Comparison of ENCODE assay signal across 17 cellular contexts in the genomic region with DNA sequence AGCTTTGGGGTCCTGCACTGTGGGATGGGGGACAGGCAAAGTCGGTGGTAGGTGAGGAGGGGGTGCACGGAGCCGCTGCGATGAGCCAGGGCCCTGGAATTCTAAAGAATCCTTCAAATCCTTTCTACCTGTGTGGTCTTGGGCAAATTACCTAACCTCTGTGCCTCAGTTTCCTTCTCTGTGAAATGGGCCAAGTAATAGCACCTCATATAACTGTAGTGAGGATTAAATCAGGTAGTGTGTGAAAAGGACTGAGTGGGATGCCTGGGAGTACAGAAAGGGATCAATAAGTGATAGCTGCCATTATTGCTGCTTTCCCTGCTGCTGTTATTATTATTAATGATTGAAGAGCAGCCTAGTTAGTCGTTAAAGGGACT. TPM values are rescaled to one million over a fixed set of nuclear protein-coding genes. Genes with fewer than 3 reads are reported as not detected.
DNase-seq lines count a peak whose midpoint lies in the region; ATAC-seq and TF ChIP-seq lines count a peak whose summit lies in the region.
"Had no signal": no experiment of that assay in that cellular context is flagged by ENCODE, and none has a peak within 500 bp of the region (broad histone marks: within the 10 kb centered on the region; RNA-seq: fewer than 3 reads in every experiment).

No MANE protein-coding gene starts in this region.

- CTCF ChIA-PET in CD4-positive, alpha-beta memory T cell (lab: Charles Lee; ENCODE audit: partially characterized antibody): interaction anchor here (1.4 to 2.1 kb wide), 2 partner anchors 18 to 251 kb away, joined by 4 to 12 read pairs; no protein-coding TSS in a partner anchor

- no peak overlapping the region for H4K91ac ChIP-seq in neuronal stem cell (ENCODE audit: low read depth, low read length, poor library complexity)

- WGBS in hepatocyte (ENCODE audit: low lambda C conversion rate, missing lambda C conversion rate): 32% methylated on average over 5 of the region's 5 CpGs
- WGBS in neuronal stem cell (ENCODE audit: extremely low coverage in 2 of 2, insufficient read length in 2 of 2, insufficient replicate concordance in 1 of 2), 2 donors: no CpG with 5 or more reads among the region's 5 CpGs

- H3K27ac ChIP-seq in CD4-positive, alpha-beta memory T cell (ENCODE audit: low read depth, low read length): no peak overlapping the region
- no peak overlapping the region for H3K27ac ChIP-seq in Peyer's patch
- no peak overlapping the region for H3K27ac ChIP-seq in hepatocyte
- no peak overlapping the region for H3K27ac ChIP-seq in neuronal stem cell (replicated peaks; ENCODE audit: low read length)
- no peak overlapping the region for H3K27ac ChIP-seq in uterus
- H3K27ac ChIP-seq: gastrocnemius medialis had no signal

- no peaks in the 10 kb centered on the region for H3K36me3 Mint-ChIP-seq in CD4-positive, alpha-beta memory T cell
- H3K36me3 Mint-ChIP-seq: naive thymus-derived CD8-positive, alpha-beta T cell; stimulated activated memory B cell treated with anti-CD40 and anti-IgM and Interleukin-4, amounts not matched to agents 10 μg/mL and 1 μg/mL and 100 μg/mL, for 72 hours had no signal

- H3K18ac ChIP-seq in neuronal stem cell (ENCODE audit: low read length): no peak overlapping the region

- no peak overlapping the region for H3K4ac ChIP-seq in neuronal stem cell (ENCODE audit: low read length)

- H4K20me1 ChIP-seq in hepatocyte (ENCODE audit: insufficient read depth, poor library complexity, severe bottlenecking): no peaks in the 10 kb centered on the region

- H3K9me3 Mint-ChIP-seq in CD4-positive, alpha-beta memory T cell: peaks cover 0 to 4% (median 0%) of the 10 kb centered on the region in 8 donors
- H3K9me3 Mint-ChIP-seq: activated naive CD4-positive, alpha-beta T cell treated with anti-CD3 and anti-CD28 coated beads for 36 hours; naive thymus-derived CD8-positive, alpha-beta T cell; stimulated activated memory B cell treated with anti-CD40 and anti-IgM and Interleukin-4, amounts not matched to agents 10 μg/mL and 1 μg/mL and 100 μg/mL, for 72 hours had no signal

- peaks cover 5 to 20% (median 8%) of the 10 kb centered on the region in 4 donors for H3K4me1 Mint-ChIP-seq in CD4-positive, alpha-beta memory T cell

- peaks cover 9% of the 10 kb centered on the region for H3K27me3 ChIP-seq in CD4-positive, alpha-beta memory T cell (ENCODE audit: insufficient read depth, low read length)
- H3K27me3 ChIP-seq in Peyer's patch (peaks cover 0 to 10% of the 10 kb centered on the region in 2 donors), hepatocyte (peaks cover 82% of the 10 kb centered on the region), neuronal stem cell (ENCODE audit: control insufficient read depth in 3 of 3, insufficient read depth in 3 of 3, low read depth in 1 of 3, low read length in 3 of 3) (peaks cover 5 to 67% (median 25%) of the 10 kb centered on the region in 3 experiments), uterus (peaks cover 6 to 17% of the 10 kb centered on the region in 2 donors)

- no peaks in the 10 kb centered on the region for H3K9me3 ChIP-seq in CD4-positive, alpha-beta memory T cell (ENCODE audit: control insufficient read depth in 1 of 2, low read length in 2 of 2)
- no peaks in the 10 kb centered on the region for H3K9me3 ChIP-seq in Peyer's patch
- H3K9me3 ChIP-seq in hepatocyte (ENCODE audit: low read depth): no peaks in the 10 kb centered on the region
- no peaks in the 10 kb centered on the region for H3K9me3 ChIP-seq in neuronal stem cell (replicated peaks in 1 of 2; ENCODE audit: control insufficient read depth in 2 of 2, insufficient read depth in 1 of 2, low read depth in 1 of 2, low read length in 2 of 2)
- H3K9me3 ChIP-seq in uterus: no peaks in the 10 kb centered on the region
- H3K9me3 ChIP-seq: gastrocnemius medialis had no signal

- no peak overlapping the region for H3K9ac ChIP-seq in neuronal stem cell (ENCODE audit: low read depth, low read length, poor library complexity)

- no peak overlapping the region for H2BK5ac ChIP-seq in neuronal stem cell (ENCODE audit: low read length)

- H3K4me1 ChIP-seq in CD4-positive, alpha-beta memory T cell (ENCODE audit: insufficient read depth, low read length): peaks cover 14% of the 10 kb centered on the region
- H3K4me1 ChIP-seq in Peyer's patch: peaks cover 0 to 15% (median 10%) of the 10 kb centered on the region in 4 donors
- peaks cover 8% of the 10 kb centered on the region for H3K4me1 ChIP-seq in hepatocyte (ENCODE audit: insufficient read depth)
- H3K4me1 ChIP-seq in neuronal stem cell (ENCODE audit: control insufficient read depth in 2 of 2, insufficient read depth in 1 of 2, low read depth in 1 of 2, low read length in 2 of 2): peaks cover 3 to 6% of the 10 kb centered on the region in 2 donors
- H3K4me1 ChIP-seq in uterus: peaks cover 0 to 8% of the 10 kb centered on the region in 2 donors

- peaks cover 38 to 48% of the 10 kb centered on the region in 2 donors for H3K27me3 Mint-ChIP-seq in CD4-positive, alpha-beta memory T cell

- ATAC-seq in HG02885 (IDR thresholded peaks at IDR 0.05; ENCODE audit: poor library complexity, unreplicated experiment): no peak
- no peak for ATAC-seq in HG03565 (IDR thresholded peaks at IDR 0.05; ENCODE audit: unreplicated experiment)

- H3K4me3 ChIP-seq in CD4-positive, alpha-beta memory T cell (ENCODE audit: low read length in 2 of 2): no peak overlapping the region
- H3K4me3 ChIP-seq in Peyer's patch: peak overlapping the region in 3 of 4 donors; percentile 16 to 53 (median 38)
- no peak overlapping the region for H3K4me3 ChIP-seq in hepatocyte
- no peak overlapping the region for H3K4me3 ChIP-seq in neuronal stem cell (ENCODE audit: low read length in 2 of 2)
- no peak overlapping the region for H3K4me3 ChIP-seq in uterus

- no peaks in the 10 kb centered on the region for H3K9me2 ChIP-seq in hepatocyte (replicated peaks; ENCODE audit: insufficient read depth)

- H2AK5ac ChIP-seq in neuronal stem cell (ENCODE audit: low read depth, low read length): no peak overlapping the region

- no peak overlapping the region for H4K8ac ChIP-seq in neuronal stem cell (ENCODE audit: low read depth, low read length)

- H3K4me2 ChIP-seq in hepatocyte (peak overlapping the region; percentile 93), neuronal stem cell (ENCODE audit: insufficient read depth, low read length, poor library complexity, severe bottlenecking) (peak overlapping the region; percentile 78)

- H2BK120ac ChIP-seq in neuronal stem cell (ENCODE audit: low read depth, low read length): no peak overlapping the region

- H3K14ac ChIP-seq in neuronal stem cell (ENCODE audit: low read length): no peak overlapping the region

- no peaks in the 10 kb centered on the region for H3K36me3 ChIP-seq in CD4-positive, alpha-beta memory T cell (ENCODE audit: insufficient read depth, low read length)
- H3K36me3 ChIP-seq in Peyer's patch (no peaks in the 10 kb centered on the region), hepatocyte (replicated peaks; ENCODE audit: insufficient read depth, low read depth) (no peaks in the 10 kb centered on the region), neuronal stem cell (replicated peaks in 1 of 2; ENCODE audit: control insufficient read depth in 2 of 2, insufficient read depth in 2 of 2, low read length in 2 of 2) (no peaks in the 10 kb centered on the region), uterus (no peaks in the 10 kb centered on the region)
- H3K36me3 ChIP-seq: gastrocnemius medialis had no signal

- no peak overlapping the region for H2BK12ac ChIP-seq in neuronal stem cell (ENCODE audit: low read length)

- no peaks in the 10 kb centered on the region for H3K79me2 ChIP-seq in hepatocyte

- peak overlapping the region in 5 of 8 donors; percentile 22 to 55 (median 27) for H3K4me3 Mint-ChIP-seq in CD4-positive, alpha-beta memory T cell
- H3K4me3 Mint-ChIP-seq: activated naive CD4-positive, alpha-beta T cell treated with anti-CD3 and anti-CD28 coated beads for 36 hours had no signal

- H2BK15ac ChIP-seq in neuronal stem cell (ENCODE audit: low read length): no peak overlapping the region

- H3K79me1 ChIP-seq in neuronal stem cell (ENCODE audit: low read depth, low read length): no peaks in the 10 kb centered on the region

- peak overlapping the region; percentile 75 for H3K23ac ChIP-seq in neuronal stem cell (ENCODE audit: low read depth, low read length, poor library complexity)

- TF ChIP-seq CTCF in Peyer's patch (IDR thresholded peaks at IDR 0.05) (no peak), hepatocyte (IDR thresholded peaks at IDR 0.05; ENCODE audit: poor library complexity) (no peak), uterus (IDR thresholded peaks at IDR 0.05) (no peak)

- H3K27ac Mint-ChIP-seq in CD4-positive, alpha-beta memory T cell: no peak overlapping the region
- H3K27ac Mint-ChIP-seq: activated naive CD4-positive, alpha-beta T cell treated with anti-CD3 and anti-CD28 coated beads for 36 hours; naive thymus-derived CD8-positive, alpha-beta T cell; stimulated activated memory B cell treated with anti-CD40 and anti-IgM and Interleukin-4, amounts not matched to agents 10 μg/mL and 1 μg/mL and 100 μg/mL, for 72 hours had no signal

- DNase-seq in CD4-positive, alpha-beta memory T cell: no peak
- DNase-seq in Peyer's patch (no peak), hepatocyte (ENCODE audit: low spot score) (no peak), neuronal stem cell (ENCODE audit: low spot score) (no peak), uterus (no peak)
- no peak for DNase-seq in activated CD4-positive, CD25-positive, alpha-beta regulatory T cell (lab: John Stamatoyannopoulos, UW)
- DNase-seq: activated naive CD4-positive, alpha-beta T cell treated with anti-CD3 and anti-CD28 coated beads for 36 hours; DMS 273 treated with DMSO at 0.1 percent for 48 hours; gastrocnemius medialis; IMR-90; NCI-H1436; NCI-H446 had no signal

- intact Hi-C loops in CD4-positive, alpha-beta memory T cell (cut with micrococcal nuclease): loop anchor here (5.0 kb wide), 1 partner anchor 1319 kb away; no protein-coding TSS in a partner anchor
- intact Hi-C loops in uterus (cut with DNase I; ENCODE audit: low total_unique reads): no loop called here

- H2AFZ ChIP-seq in hepatocyte (no peak overlapping the region), neuronal stem cell (ENCODE audit: low read length) (peak overlapping the region; percentile 80)

- POLR2A ChIA-PET in CD4-positive, alpha-beta memory T cell (lab: Charles Lee; ENCODE audit: partially characterized antibody): no interaction called here

- TF ChIP-seq POLR2A in Peyer's patch (IDR thresholded peaks at IDR 0.05) (no peak), uterus (IDR thresholded peaks at IDR 0.05) (no peak)

RNA-seq across cellular contexts. Expression of gene SCNN1G, which starts 0.9 kb away (rescaled TPM):
- total RNA-seq in CD4-positive, alpha-beta memory T cell: not detected
- not detected for polyA plus RNA-seq in CD4-positive, alpha-beta memory T cell
- total RNA-seq in Peyer's patch (1 to 10 TPM in 2 of 4 donors, under 1 TPM in 1, not detected in 1; 0.54 to 2.6 (median 1.4) TPM), hepatocyte (0.08 and 0.23 TPM in 2 replicates), uterus (under 1 TPM in 3 of 4 donors, not detected in 1; under 0.01 to 0.62 (median 0.40) TPM)
- polyA plus RNA-seq in hepatocyte: 0.23 and 0.69 TPM in 2 replicates
- not detected for polyA plus RNA-seq in neuronal stem cell (2013, experiment 1 of 2)
- polyA plus RNA-seq in neuronal stem cell (2013, experiment 2 of 2): not detected
- total RNA-seq: activated naive CD4-positive, alpha-beta T cell treated with anti-CD3 and anti-CD28 coated beads for 36 hours; IMR-90; naive thymus-derived CD8-positive, alpha-beta T cell; right cardiac atrium had no signal
- polyA plus RNA-seq: IMR-90; naive thymus-derived CD8-positive, alpha-beta T cell had no signal

RNA-seq across cellular contexts. Expression of gene USP31, which starts 34.2 kb away (rescaled TPM):
- 1 to 10 TPM; 4.9 to 5.0 TPM for total RNA-seq in CD4-positive, alpha-beta memory T cell
- under 1 TPM; 0.07 to 0.99 TPM for polyA plus RNA-seq in CD4-positive, alpha-beta memory T cell
- total RNA-seq in Peyer's patch (10 to 100 TPM in 2 of 4 donors, 1 to 10 TPM in 2; 6.3 to 12.4 (median 10.5) TPM), hepatocyte (5.7 and 6.4 TPM in 2 replicates), uterus (10 to 100 TPM; 11.8 to 62.0 (median 28.2) TPM)
- 2.1 and 3.3 TPM in 2 replicates for polyA plus RNA-seq in hepatocyte
- polyA plus RNA-seq in neuronal stem cell (2013, experiment 1 of 2): 6.8 TPM
- polyA plus RNA-seq in neuronal stem cell (2013, experiment 2 of 2): 7.7 TPM

Comparison
In these comparisons a context has a peak if more than half of its experiments do, and no peak if none do; other contexts are left out.
1. H3K4me3 ChIP-seq: peak in Peyer's patch (3 of 4); none in CD4-positive, alpha-beta memory T cell (0 of 2), hepatocyte (single experiment), neuronal stem cell (0 of 2) and uterus (0 of 2).